8 cellular contexts compared by ENCODE assay signal in genomic region chr16:74407362-74407705, GRCh38. TPM values are rescaled to one million over a fixed set of nuclear protein-coding genes. Genes with fewer than 3 reads are reported as not detected.
DNase-seq lines count a peak whose midpoint lies in the region; ATAC-seq and TF ChIP-seq lines count a peak whose summit lies in the region.
"Not testable (repeated sequence)": the region's sequence is repeated elsewhere in the genome, so short reads cannot be mapped to it uniquely, and the experiment has no call there.

No MANE protein-coding gene starts in this region.

- peak overlapping the region; percentile 71 for H3K4me3 ChIP-seq in coronary artery
- peak overlapping the region; percentile 24 to 35 for H3K4me3 ChIP-seq in foreskin fibroblast (ENCODE audit: low read depth in 1 of 2, low read length in 2 of 2)
- H3K4me3 ChIP-seq in iPS-20b (ENCODE audit: low read length), result peak overlapping the region; percentile 35; the same call in 1 of the 2 replicates
- H3K4me3 ChIP-seq in mucosa of descending colon, result not testable (repeated sequence)
- peak overlapping the region; percentile 32 for H3K4me3 ChIP-seq in retinal pigment epithelial cell (ENCODE audit: low read length)
- H3K4me3 ChIP-seq in tibial nerve, result peak overlapping the region; percentile 33 to 58 (median 42)

- not testable (repeated sequence) for H3K27me3 ChIP-seq in iPS-20b (ENCODE audit: insufficient read depth, low read length); tibial nerve

- intact Hi-C loops in mucosa of descending colon (cut with DNase I, micrococcal nuclease), result not testable (repeated sequence)

- not testable (repeated sequence) for H3K9me3 ChIP-seq in iPS-20b (ENCODE audit: insufficient read depth, low read depth, low read length); mucosa of descending colon; tibial nerve

- H3K4me1 ChIP-seq in iPS-20b (ENCODE audit: insufficient read depth, low read length); mucosa of descending colon (ENCODE audit: low read depth); tibial nerve: not testable (repeated sequence)

- H3K36me3 ChIP-seq in iPS-20b (ENCODE audit: insufficient read depth, low read depth, low read length); mucosa of descending colon (ENCODE audit: low read depth); tibial nerve: not testable (repeated sequence)

- ATAC-seq in mucosa of descending colon, result peak; percentile 34

- H3K9ac ChIP-seq in iPS-20b (ENCODE audit: low read depth, low read length), result not testable (repeated sequence)

- not testable (repeated sequence) for TF ChIP-seq CTCF in coronary artery (IDR thresholded peaks at IDR 0.05); foreskin fibroblast (IDR thresholded peaks at IDR 0.05; ENCODE audit: low read depth, low read length); mucosa of descending colon (IDR thresholded peaks at IDR 0.05); retinal pigment epithelial cell (conservative IDR thresholded peaks at IDR 0.05; ENCODE audit: low read depth, low read length); tibial nerve (IDR thresholded peaks at IDR 0.05)

- not testable (repeated sequence) for TF ChIP-seq POLR2A in tibial nerve (IDR thresholded peaks at IDR 0.05)

- 33 to 39% methylated on average over 10 to 16 of the region's 23 CpGs for WGBS in tibial nerve, 2 donors

- H3K27ac ChIP-seq in coronary artery (peak overlapping the region; percentile 73 to 90), tibial nerve (peak overlapping the region; percentile 56 to 89 (median 80))
- not testable (repeated sequence) for H3K27ac ChIP-seq in iPS-20b (ENCODE audit: low read length)

- DNase-seq in ELF-1 (ENCODE audit: low read depth, low spot score) (peak; percentile 60), RPMI7951 (ENCODE audit: low read depth) (peak; percentile 23), foreskin fibroblast (peak in 1 of 2 donors; percentile 39), mucosa of descending colon (peak; percentile 21 to 63 (median 51)), tibial nerve (ENCODE audit: low spot score in 2 of 2) (peak; percentile 31 to 38)
- not testable (repeated sequence) for DNase-seq in coronary artery (ENCODE audit: low spot score); retinal pigment epithelial cell (ENCODE audit: low read depth)

- peak in 1 of 2 donors; percentile 28 for TF ChIP-seq EP300 in tibial nerve (IDR thresholded peaks at IDR 0.05)

RNA-seq across cellular contexts. Expression of gene CLEC18B, which starts 13.9 kb away (rescaled TPM):
- not detected in 2 replicates for total RNA-seq in RPMI7951 (2014; rRNA removed; shearing (Covaris generic))
- total RNA-seq in mucosa of descending colon (1 to 10 TPM; 1.1 to 5.5 (median 2.0) TPM), tibial nerve (10 to 100 TPM in 2 of 4 donors, 1 to 10 TPM in 2; 2.7 to 20.0 (median 9.0) TPM)

RNA-seq across cellular contexts. Expression of gene NPIPB15, which starts 31.2 kb away (rescaled TPM):
- total RNA-seq in RPMI7951 (2014; rRNA removed; shearing (Covaris generic)), result not detected in 2 replicates
- 10 to 100 TPM in 2 of 3 donors, under 1 TPM in 1; 0.80 to 36.1 (median 17.5) TPM for total RNA-seq in mucosa of descending colon
- total RNA-seq in tibial nerve, result 10 to 100 TPM in 1 of 4 donors, 1 to 10 TPM in 2, not detected in 1; 5.5 to 21.1 (median 8.3) TPM
